1 cellular context compared by ENCODE assay signal in genomic region chr1:58896211-58897183, GRCh38.
TF ChIP-seq lines count a peak whose summit lies in the region.

No MANE protein-coding gene starts in this region.

TF ChIP-seq in K562, 482 proteins besides CTCF, POLR2A, EP300 and RAD21 (continued from another document and continues in another):
- TF ChIP-seq TCF15 (CRISPR knock-in tag; IDR thresholded peaks at IDR 0.05) (peak; percentile 85), FOXK1 (CRISPR knock-in tag; IDR thresholded peaks at IDR 0.05; ENCODE audit: borderline replicate concordance) (no peak), VEZF1 (CRISPR knock-in tag; IDR thresholded peaks at IDR 0.05) (peak; percentile 98), OTX1 (CRISPR knock-in tag; IDR thresholded peaks at IDR 0.05) (peak; percentile 73; the same call in 1 of the 2 replicates), ZNF589 (CRISPR knock-in tag; IDR thresholded peaks at IDR 0.05; ENCODE audit: low read depth) (peak; percentile 79; the same call in 1 of the 2 replicates), ZNF146 (CRISPR knock-in tag; IDR thresholded peaks at IDR 0.05; ENCODE audit: unreplicated experiment) (no peak), BCL6 (CRISPR knock-in tag; IDR thresholded peaks at IDR 0.05) (peak; percentile 66; the same call in 1 of the 2 replicates), GATAD2B (IDR thresholded peaks at IDR 0.05; ENCODE audit: borderline replicate concordance) (peak; percentile 42; the same call in 1 of the 2 replicates), ZNF165 (CRISPR knock-in tag; IDR thresholded peaks at IDR 0.05; ENCODE audit: borderline replicate concordance) (peak; percentile 66; the same call in 1 of the 2 replicates), PRMT5 (CRISPR knock-in tag; IDR thresholded peaks at IDR 0.05) (no peak), CBFA2T3 (IDR thresholded peaks at IDR 0.05) (peak; percentile 78), SOX6 (IDR thresholded peaks at IDR 0.05) (peak; percentile 76), GMEB1 (CRISPR knock-in tag; IDR thresholded peaks at IDR 0.05) (peak; percentile 38; the same call in 1 of the 2 replicates), ZNF57 (CRISPR knock-in tag; IDR thresholded peaks at IDR 0.05) (0 out of 2 replicates have a peak, but pooled peaks have one; percentile 41), TEAD4 (IDR thresholded peaks at IDR 0.05; ENCODE audit: low read length) (peak; percentile 80), TEAD4 (CRISPR knock-in tag; IDR thresholded peaks at IDR 0.05; ENCODE audit: borderline replicate concordance) (no peak), BHLHE40 (IDR thresholded peaks at IDR 0.05; ENCODE audit: low read length) (peak; percentile 70; the same call in 1 of the 2 replicates), ZFX (CRISPR knock-in tag; IDR thresholded peaks at IDR 0.05) (peak; percentile 32; the same call in 1 of the 2 replicates), ZNF239 (CRISPR knock-in tag; IDR thresholded peaks at IDR 0.05) (peak; percentile 63; the same call in 1 of the 2 replicates), MYNN (IDR thresholded peaks at IDR 0.05) (peak; percentile 94), MYNN (CRISPR knock-in tag; IDR thresholded peaks at IDR 0.05) (no peak), RREB1 (CRISPR knock-in tag; IDR thresholded peaks at IDR 0.05) (peak; percentile 47; the same call in 1 of the 2 replicates), ERF (CRISPR knock-in tag; IDR thresholded peaks at IDR 0.05) (0 out of 2 replicates have a peak, but pooled peaks have one; percentile 26), KLF13 (tag; IDR thresholded peaks at IDR 0.05; ENCODE audit: borderline replicate concordance, low read depth) (peak; percentile 18; the same call in 1 of the 2 replicates), ZNF133 (CRISPR knock-in tag; IDR thresholded peaks at IDR 0.05) (peak; percentile 91), DACH1 (IDR thresholded peaks at IDR 0.05; ENCODE audit: partially characterized antibody) (peak; percentile 89), ZNF583 (CRISPR knock-in tag; IDR thresholded peaks at IDR 0.05) (peak; percentile 87), CREM (IDR thresholded peaks at IDR 0.05; ENCODE audit: low read depth) (peak; percentile 56), ZNF707 (CRISPR knock-in tag; conservative IDR thresholded peaks at IDR 0.05) (peak; percentile 69), ZNF644 (tag; IDR thresholded peaks at IDR 0.05; ENCODE audit: low read depth) (peak; percentile 80; the same call in 1 of the 2 replicates), SRF (CRISPR knock-in tag; IDR thresholded peaks at IDR 0.05) (peak in 1 of 2 experiments; percentile 19; a peak in 1 of 4 replicates), DEAF1 (CRISPR knock-in tag; IDR thresholded peaks at IDR 0.05) (peak; percentile 44; the same call in 1 of the 2 replicates), FOXJ2 (tag; IDR thresholded peaks at IDR 0.05) (peak; percentile 86), MEF2D (tag; conservative IDR thresholded peaks at IDR 0.05; ENCODE audit: low read depth) (no peak), BACH1 (tag; IDR thresholded peaks at IDR 0.05) (peak; percentile 89), CBX3 (IDR thresholded peaks at IDR 0.05; ENCODE audit: borderline replicate concordance in 1 of 2, low read length in 2 of 2) (0 out of 3 replicates have a peak, but pooled peaks of 1 of the 2 experiments have one; percentile 61), ZNF274 (IDR thresholded peaks at IDR 0.05; ENCODE audit: borderline replicate concordance, low read depth, low read length) (no peak), SPI1 (IDR thresholded peaks at IDR 0.05; ENCODE audit: borderline replicate concordance, low read depth, low read length) (peak; percentile 31; the same call in 1 of the 2 replicates), ZNF197 (CRISPR knock-in tag; IDR thresholded peaks at IDR 0.05; ENCODE audit: low read depth) (peak; percentile 66; the same call in 1 of the 2 replicates), MXD1 (CRISPR knock-in tag; IDR thresholded peaks at IDR 0.05; ENCODE audit: borderline replicate concordance, poor library complexity, severe bottlenecking) (peak; percentile 34)
- TF ChIP-seq, protein P1, sequence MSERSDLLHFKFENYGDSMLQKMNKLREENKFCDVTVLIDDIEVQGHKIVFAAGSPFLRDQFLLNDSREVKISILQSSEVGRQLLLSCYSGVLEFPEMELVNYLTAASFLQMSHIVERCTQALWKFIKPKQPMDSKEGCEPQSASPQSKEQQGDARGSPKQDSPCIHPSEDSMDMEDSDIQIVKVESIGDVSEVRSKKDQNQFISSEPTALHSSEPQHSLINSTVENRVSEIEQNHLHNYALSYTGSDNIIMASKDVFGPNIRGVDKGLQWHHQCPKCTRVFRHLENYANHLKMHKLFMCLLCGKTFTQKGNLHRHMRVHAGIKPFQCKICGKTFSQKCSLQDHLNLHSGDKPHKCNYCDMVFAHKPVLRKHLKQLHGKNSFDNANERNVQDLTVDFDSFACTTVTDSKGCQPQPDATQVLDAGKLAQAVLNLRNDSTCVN (CRISPR knock-in tag; IDR thresholded peaks at IDR 0.05): 0 out of 2 replicates have a peak, but pooled peaks have one; percentile 18
- TF ChIP-seq, protein P2, sequence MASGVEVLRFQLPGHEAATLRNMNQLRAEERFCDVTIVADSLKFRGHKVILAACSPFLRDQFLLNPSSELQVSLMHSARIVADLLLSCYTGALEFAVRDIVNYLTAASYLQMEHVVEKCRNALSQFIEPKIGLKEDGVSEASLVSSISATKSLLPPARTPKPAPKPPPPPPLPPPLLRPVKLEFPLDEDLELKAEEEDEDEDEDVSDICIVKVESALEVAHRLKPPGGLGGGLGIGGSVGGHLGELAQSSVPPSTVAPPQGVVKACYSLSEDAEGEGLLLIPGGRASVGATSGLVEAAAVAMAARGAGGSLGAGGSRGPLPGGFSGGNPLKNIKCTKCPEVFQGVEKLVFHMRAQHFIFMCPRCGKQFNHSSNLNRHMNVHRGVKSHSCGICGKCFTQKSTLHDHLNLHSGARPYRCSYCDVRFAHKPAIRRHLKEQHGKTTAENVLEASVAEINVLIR (CRISPR knock-in tag; IDR thresholded peaks at IDR 0.05): 0 out of 2 replicates have a peak, but pooled peaks have one; percentile 36
- TF ChIP-seq, protein P3, sequence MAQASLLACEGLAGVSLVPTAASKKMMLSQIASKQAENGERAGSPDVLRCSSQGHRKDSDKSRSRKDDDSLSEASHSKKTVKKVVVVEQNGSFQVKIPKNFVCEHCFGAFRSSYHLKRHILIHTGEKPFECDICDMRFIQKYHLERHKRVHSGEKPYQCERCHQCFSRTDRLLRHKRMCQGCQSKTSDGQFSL (CRISPR knock-in tag; IDR thresholded peaks at IDR 0.05): no peak
- TF ChIP-seq, protein P3 (tag; IDR thresholded peaks at IDR 0.05): peak in 1 of 2 experiments; percentile 31; a peak in 1 of 4 replicates
- TF ChIP-seq, protein P4, sequence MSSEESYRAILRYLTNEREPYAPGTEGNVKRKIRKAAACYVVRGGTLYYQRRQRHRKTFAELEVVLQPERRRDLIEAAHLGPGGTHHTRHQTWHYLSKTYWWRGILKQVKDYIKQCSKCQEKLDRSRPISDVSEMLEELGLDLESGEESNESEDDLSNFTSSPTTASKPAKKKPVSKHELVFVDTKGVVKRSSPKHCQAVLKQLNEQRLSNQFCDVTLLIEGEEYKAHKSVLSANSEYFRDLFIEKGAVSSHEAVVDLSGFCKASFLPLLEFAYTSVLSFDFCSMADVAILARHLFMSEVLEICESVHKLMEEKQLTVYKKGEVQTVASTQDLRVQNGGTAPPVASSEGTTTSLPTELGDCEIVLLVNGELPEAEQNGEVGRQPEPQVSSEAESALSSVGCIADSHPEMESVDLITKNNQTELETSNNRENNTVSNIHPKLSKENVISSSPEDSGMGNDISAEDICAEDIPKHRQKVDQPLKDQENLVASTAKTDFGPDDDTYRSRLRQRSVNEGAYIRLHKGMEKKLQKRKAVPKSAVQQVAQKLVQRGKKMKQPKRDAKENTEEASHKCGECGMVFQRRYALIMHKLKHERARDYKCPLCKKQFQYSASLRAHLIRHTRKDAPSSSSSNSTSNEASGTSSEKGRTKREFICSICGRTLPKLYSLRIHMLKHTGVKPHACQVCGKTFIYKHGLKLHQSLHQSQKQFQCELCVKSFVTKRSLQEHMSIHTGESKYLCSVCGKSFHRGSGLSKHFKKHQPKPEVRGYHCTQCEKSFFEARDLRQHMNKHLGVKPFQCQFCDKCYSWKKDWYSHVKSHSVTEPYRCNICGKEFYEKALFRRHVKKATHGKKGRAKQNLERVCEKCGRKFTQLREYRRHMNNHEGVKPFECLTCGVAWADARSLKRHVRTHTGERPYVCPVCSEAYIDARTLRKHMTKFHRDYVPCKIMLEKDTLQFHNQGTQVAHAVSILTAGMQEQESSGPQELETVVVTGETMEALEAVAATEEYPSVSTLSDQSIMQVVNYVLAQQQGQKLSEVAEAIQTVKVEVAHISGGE (CRISPR knock-in tag; IDR thresholded peaks at IDR 0.05): peak in 1 of 3 experiments; percentile 25; a peak in 1 of 6 replicates
